In the genomic region with DNA sequence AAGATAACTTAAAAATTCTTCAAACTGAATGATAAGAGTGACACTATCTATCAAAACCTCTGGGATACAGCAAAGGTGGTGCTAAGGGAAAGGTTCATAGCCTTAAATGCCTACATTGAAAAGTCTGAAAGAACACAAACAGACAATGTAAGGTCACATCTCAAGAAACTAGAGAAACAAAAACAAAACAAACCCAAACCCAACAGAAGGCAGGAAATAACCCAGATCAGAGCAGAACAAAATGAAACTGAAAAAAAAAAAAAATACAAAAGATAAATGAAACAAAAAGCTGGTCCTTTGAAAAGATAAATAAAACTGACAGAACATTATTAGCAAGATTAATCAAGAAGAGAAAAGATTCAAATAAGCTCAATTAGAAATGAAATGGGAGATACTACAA, we compare ENCODE assay signal across 9 cellular contexts. TPM values are rescaled to one million over a fixed set of nuclear protein-coding genes. Genes with fewer than 3 reads are reported as not detected.
DNase-seq lines count a peak whose midpoint lies in the region; ATAC-seq, FAIRE-seq and TF ChIP-seq lines count a peak whose summit lies in the region.
"Had no signal": no experiment of that assay in that cellular context is flagged by ENCODE, and none has a peak within 500 bp of the region (broad histone marks: within the 10 kb centered on the region; RNA-seq: fewer than 3 reads in every experiment).

No MANE protein-coding gene starts in this region.

- H3K4me1 ChIP-seq in spleen (peaks cover 0 to 88% (median 37%) of the 10 kb centered on the region in 6 donors), H9 (ENCODE audit: insufficient read depth, low read length) (no peaks in the 10 kb centered on the region)

- no peak overlapping the region for H3K18ac ChIP-seq in H9 (ENCODE audit: insufficient read length, low read depth, low read length)

- intact Hi-C loops in activated CD4-positive, alpha-beta memory T cell treated with anti-CD3 and anti-CD28 coated beads for 36 hours (cut with micrococcal nuclease) = no loop called here
- intact Hi-C loops in spleen (cut with DNase I; ENCODE audit: low total_unique reads) = no loop called here

- H4K8ac ChIP-seq in H9 (replicated peaks; ENCODE audit: insufficient read length, low read depth, low read length) = no peak overlapping the region

- no peak overlapping the region for H2BK5ac ChIP-seq in H9 (ENCODE audit: insufficient read length, low read length)

- no peaks in the 10 kb centered on the region; the same call in 1 of the 2 replicates for H3K79me2 ChIP-seq in H9 (ENCODE audit: insufficient read depth, low read length)

- no peaks in the 10 kb centered on the region for H3K79me1 ChIP-seq in H9 (ENCODE audit: insufficient read depth, low read depth, low read length, poor library complexity, severe bottlenecking)

- CTCF ChIA-PET in activated CD4-positive, alpha-beta memory T cell treated with anti-CD3 and anti-CD28 coated beads for 36 hours (lab: Charles Lee) = interaction anchor here (1.3 to 2.6 kb wide), 3 partner anchors 9 to 113 kb away, joined by 3 to 9 read pairs (median 6); no protein-coding TSS in a partner anchor

- no peaks in the 10 kb centered on the region for H3K36me3 ChIP-seq in spleen

- FAIRE-seq in RCC 7860 (lab: Jason Lieb, UNC) = no peak

- no peak overlapping the region for H3K9ac ChIP-seq in H9 (ENCODE audit: extremely low read depth, insufficient read length, low read length)

- no peak overlapping the region for H3K4ac ChIP-seq in H9 (ENCODE audit: low read depth, low read length)

- peak; percentile 86 for ATAC-seq in HG02885 (IDR thresholded peaks at IDR 0.05; ENCODE audit: poor library complexity, unreplicated experiment)

- H3K27me3 ChIP-seq in spleen (replicated peaks in 1 of 7) = no peaks in the 10 kb centered on the region
- no peaks in the 10 kb centered on the region for H3K27me3 ChIP-seq in H9 (ENCODE audit: insufficient read depth, low read length)

- no peak overlapping the region for H2BK120ac ChIP-seq in H9 (ENCODE audit: low read depth, low read length, poor library complexity, severe bottlenecking)

- no peaks in the 10 kb centered on the region for H4K20me1 ChIP-seq in H9 (ENCODE audit: control insufficient read depth, insufficient read depth, insufficient read length)

- H4K91ac ChIP-seq in H9 (ENCODE audit: insufficient read length, low read depth, low read length) = no peak overlapping the region

- no peaks in the 10 kb centered on the region for H3K9me3 ChIP-seq in spleen
- H3K9me3 ChIP-seq in H9 (ENCODE audit: control insufficient read depth, low read depth, low read length) = no peaks in the 10 kb centered on the region

- H3K23me2 ChIP-seq in H9 (ENCODE audit: insufficient read length, low read depth, low read length, poor library complexity, severe bottlenecking) = no peaks in the 10 kb centered on the region

- no peak for TF ChIP-seq POLR2A in spleen (IDR thresholded peaks at IDR 0.05)

- H2AK5ac ChIP-seq in H9 (ENCODE audit: insufficient read length, low read length) = no peak overlapping the region

- TF ChIP-seq CTCF in spleen (IDR thresholded peaks at IDR 0.05 in 8 of 11, conservative IDR thresholded peaks at IDR 0.05 in 3 of 11) (no peak), H9 (conservative IDR thresholded peaks at IDR 0.05) (no peak)

- peaks cover 54% of the 10 kb centered on the region for H3K4me1 Mint-ChIP-seq in activated T-cell treated with anti-CD3 and anti-CD28 coated beads, Interleukin-2, amount 50 U/mL, for 24 hours (ENCODE audit: low read depth)
- H3K4me1 Mint-ChIP-seq in activated CD4-positive, alpha-beta memory T cell treated with anti-CD3 and anti-CD28 coated beads for 36 hours (ENCODE audit: low read depth) = peaks cover 48% of the 10 kb centered on the region
- H3K4me1 Mint-ChIP-seq in H9 = peaks cover under 1% of the 10 kb centered on the region in 2 experiments; a peak in 2 of 4 replicates

- H3K4me2 ChIP-seq in H9 (ENCODE audit: insufficient read depth, insufficient read length, low read length) = no peak overlapping the region

- no peaks in the 10 kb centered on the region for H3K27me3 Mint-ChIP-seq in activated T-cell treated with anti-CD3 and anti-CD28 coated beads, Interleukin-2, amount 50 U/mL, for 24 hours
- no peaks in the 10 kb centered on the region for H3K27me3 Mint-ChIP-seq in activated CD4-positive, alpha-beta memory T cell treated with anti-CD3 and anti-CD28 coated beads for 36 hours
- no peaks in the 10 kb centered on the region for H3K27me3 Mint-ChIP-seq in H9 (ENCODE audit: low read depth)

- H2BK15ac ChIP-seq in H9 (ENCODE audit: low read depth, low read length) = no peak overlapping the region

- POLR2A ChIA-PET in activated CD4-positive, alpha-beta memory T cell treated with anti-CD3 and anti-CD28 coated beads for 36 hours (lab: Charles Lee) = interaction anchor here (0.9 kb wide), 1 partner anchor 315 kb away, joined by 3 read pairs; the partner anchor contains the start of gene SH3GLB1

- peaks cover 16% of the 10 kb centered on the region for H3K36me3 Mint-ChIP-seq in activated T-cell treated with anti-CD3 and anti-CD28 coated beads, Interleukin-2, amount 50 U/mL, for 24 hours (ENCODE audit: low read depth)
- peaks cover 5% of the 10 kb centered on the region for H3K36me3 Mint-ChIP-seq in activated CD4-positive, alpha-beta memory T cell treated with anti-CD3 and anti-CD28 coated beads for 36 hours
- H3K36me3 Mint-ChIP-seq in H9 (ENCODE audit: insufficient read depth in 1 of 3, low read depth in 3 of 3) = peaks cover 0 to 10% (median 0%) of the 10 kb centered on the region in 3 experiments; a peak in 3 of 7 replicates

- H2BK20ac ChIP-seq in H9 (ENCODE audit: low read depth, low read length, poor library complexity, severe bottlenecking) = no peak overlapping the region

- peaks cover 4% of the 10 kb centered on the region for H3K9me3 Mint-ChIP-seq in activated T-cell treated with anti-CD3 and anti-CD28 coated beads, Interleukin-2, amount 50 U/mL, for 24 hours
- H3K9me3 Mint-ChIP-seq in activated CD4-positive, alpha-beta memory T cell treated with anti-CD3 and anti-CD28 coated beads for 36 hours = peaks cover 5% of the 10 kb centered on the region
- peaks cover 0 to 2% of the 10 kb centered on the region in 2 experiments; a peak in 2 of 5 replicates for H3K9me3 Mint-ChIP-seq in H9

- DNase-seq in activated T-cell treated with anti-CD3 and anti-CD28 coated beads, Interleukin-2, amount 50 U/mL, for 24 hours = no peak
- DNase-seq in activated T-cell treated with anti-CD3 and anti-CD28 coated beads, Interleukin-2, amount 50 U/mL, for 48 hours = no peak
- no peak for DNase-seq in activated CD4-positive, alpha-beta memory T cell treated with anti-CD3 and anti-CD28 coated beads for 36 hours
- DNase-seq in spleen (no peak), H9 (no peak), RCC 7860 (ENCODE audit: low spot score) (no peak), DMS153 treated with DMSO at 0.1 percent for 48 hours (lab: John Stamatoyannopoulos, UW; ENCODE audit: unreplicated experiment) (no peak)

- peak overlapping the region; percentile 66 for H3K4me3 Mint-ChIP-seq in activated T-cell treated with anti-CD3 and anti-CD28 coated beads, Interleukin-2, amount 50 U/mL, for 24 hours
- peak overlapping the region; percentile 60 for H3K4me3 Mint-ChIP-seq in activated CD4-positive, alpha-beta memory T cell treated with anti-CD3 and anti-CD28 coated beads for 36 hours
- no peak overlapping the region for H3K4me3 Mint-ChIP-seq in H9

- H3K27ac ChIP-seq in spleen = peak overlapping the region; percentile 13 to 80 (median 72)
- H3K27ac ChIP-seq in H9 (ENCODE audit: insufficient read length, low read depth, low read length) = no peak overlapping the region

- H3K23ac ChIP-seq in H9 (ENCODE audit: insufficient read length, low read depth, low read length) = no peak overlapping the region

- H3K14ac ChIP-seq in H9 (ENCODE audit: insufficient read depth, low read length) = no peak overlapping the region

- H3K4me3 ChIP-seq in spleen = no peak overlapping the region

- H3T11ph ChIP-seq in H9 (ENCODE audit: low read length) = no peak overlapping the region

- no peak overlapping the region for H3K56ac ChIP-seq in H9 (ENCODE audit: insufficient read length, low read depth, low read length)

- H2BK12ac ChIP-seq in H9 (ENCODE audit: insufficient read length, low read depth, low read length) = no peak overlapping the region

- no peak overlapping the region for H4K5ac ChIP-seq in H9 (ENCODE audit: insufficient read length, low read depth, low read length)

- peak overlapping the region; percentile 80 for H3K27ac Mint-ChIP-seq in activated T-cell treated with anti-CD3 and anti-CD28 coated beads, Interleukin-2, amount 50 U/mL, for 24 hours
- H3K27ac Mint-ChIP-seq in activated CD4-positive, alpha-beta memory T cell treated with anti-CD3 and anti-CD28 coated beads for 36 hours = peak overlapping the region; percentile 93
- 0 out of 7 replicates have a peak overlapping the region, but pooled peaks of 1 of the 3 experiments have one; percentile 9 for H3K27ac Mint-ChIP-seq in H9

- no peak overlapping the region for H2AFZ ChIP-seq in H9 (ENCODE audit: low read length)

RNA-seq across cellular contexts. Expression of gene ODF2L, which starts 6.8 kb away (rescaled TPM):
- total RNA-seq in activated CD4-positive, alpha-beta memory T cell treated with anti-CD3 and anti-CD28 coated beads for 36 hours = 10 to 100 TPM; 31.5 to 32.3 TPM
- 100 to 1,000 TPM in 1 of 7 donors, 10 to 100 TPM in 6; 57.3 to 132 (median 87.5) TPM for total RNA-seq in spleen
- polyA plus RNA-seq in spleen = 100 to 1,000 TPM in 2 of 3 donors, 10 to 100 TPM in 1; 39.1 to 123 (median 114) TPM
- total RNA-seq in H9 (2021) = 21.5 and 27.3 TPM in 2 replicates

RNA-seq across cellular contexts. Expression of gene CLCA2, which starts 34.7 kb away (rescaled TPM):
- total RNA-seq in activated CD4-positive, alpha-beta memory T cell treated with anti-CD3 and anti-CD28 coated beads for 36 hours = not detected
- total RNA-seq in spleen = not detected
- polyA plus RNA-seq in spleen = under 1 TPM in 2 of 3 donors, not detected in 1; 0.02 to 0.06 TPM
- total RNA-seq in H9 (2021) = not detected in 2 replicates
- total RNA-seq: H1 had no signal
- polyA plus RNA-seq: H1 had no signal

Comparison
In these comparisons a context has a peak if more than half of its experiments do, and no peak if none do; other contexts are left out.
1. H3K4me3 Mint-ChIP-seq: peak in activated T-cell treated with anti-CD3 and anti-CD28 coated beads, Interleukin-2, amount 50 U/mL, for 24 hours (single experiment) and activated CD4-positive, alpha-beta memory T cell treated with anti-CD3 and anti-CD28 coated beads for 36 hours (single experiment); none in H9 (0 of 2).